2 cellular contexts compared by ENCODE assay signal in genomic region chr4:109174224-109174953, GRCh38.
TF ChIP-seq lines count a peak whose summit lies in the region.

No MANE protein-coding gene starts in this region.

TF ChIP-seq in GM23338, 12 proteins besides CTCF, POLR2A, EP300 and RAD21 (continued from another document):
- TF ChIP-seq, protein P1, sequence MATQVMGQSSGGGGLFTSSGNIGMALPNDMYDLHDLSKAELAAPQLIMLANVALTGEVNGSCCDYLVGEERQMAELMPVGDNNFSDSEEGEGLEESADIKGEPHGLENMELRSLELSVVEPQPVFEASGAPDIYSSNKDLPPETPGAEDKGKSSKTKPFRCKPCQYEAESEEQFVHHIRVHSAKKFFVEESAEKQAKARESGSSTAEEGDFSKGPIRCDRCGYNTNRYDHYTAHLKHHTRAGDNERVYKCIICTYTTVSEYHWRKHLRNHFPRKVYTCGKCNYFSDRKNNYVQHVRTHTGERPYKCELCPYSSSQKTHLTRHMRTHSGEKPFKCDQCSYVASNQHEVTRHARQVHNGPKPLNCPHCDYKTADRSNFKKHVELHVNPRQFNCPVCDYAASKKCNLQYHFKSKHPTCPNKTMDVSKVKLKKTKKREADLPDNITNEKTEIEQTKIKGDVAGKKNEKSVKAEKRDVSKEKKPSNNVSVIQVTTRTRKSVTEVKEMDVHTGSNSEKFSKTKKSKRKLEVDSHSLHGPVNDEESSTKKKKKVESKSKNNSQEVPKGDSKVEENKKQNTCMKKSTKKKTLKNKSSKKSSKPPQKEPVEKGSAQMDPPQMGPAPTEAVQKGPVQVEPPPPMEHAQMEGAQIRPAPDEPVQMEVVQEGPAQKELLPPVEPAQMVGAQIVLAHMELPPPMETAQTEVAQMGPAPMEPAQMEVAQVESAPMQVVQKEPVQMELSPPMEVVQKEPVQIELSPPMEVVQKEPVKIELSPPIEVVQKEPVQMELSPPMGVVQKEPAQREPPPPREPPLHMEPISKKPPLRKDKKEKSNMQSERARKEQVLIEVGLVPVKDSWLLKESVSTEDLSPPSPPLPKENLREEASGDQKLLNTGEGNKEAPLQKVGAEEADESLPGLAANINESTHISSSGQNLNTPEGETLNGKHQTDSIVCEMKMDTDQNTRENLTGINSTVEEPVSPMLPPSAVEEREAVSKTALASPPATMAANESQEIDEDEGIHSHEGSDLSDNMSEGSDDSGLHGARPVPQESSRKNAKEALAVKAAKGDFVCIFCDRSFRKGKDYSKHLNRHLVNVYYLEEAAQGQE (IDR thresholded peaks at IDR 0.05; ENCODE audit: unreplicated experiment): no peak
- TF ChIP-seq ETS1 (IDR thresholded peaks at IDR 0.05) (no peak), EZH2 (IDR thresholded peaks at IDR 0.05; ENCODE audit: low read depth, unreplicated experiment) (no peak), CREB1 (CRISPR knock-in tag; IDR thresholded peaks at IDR 0.05; ENCODE audit: low read depth) (no peak), ZNF331 (CRISPR knock-in tag; IDR thresholded peaks at IDR 0.05; ENCODE audit: low read depth) (no peak)

TF ChIP-seq in WTC11, 78 proteins besides CTCF, POLR2A, EP300 and RAD21 (continued from another document):
- TF ChIP-seq, protein P2, sequence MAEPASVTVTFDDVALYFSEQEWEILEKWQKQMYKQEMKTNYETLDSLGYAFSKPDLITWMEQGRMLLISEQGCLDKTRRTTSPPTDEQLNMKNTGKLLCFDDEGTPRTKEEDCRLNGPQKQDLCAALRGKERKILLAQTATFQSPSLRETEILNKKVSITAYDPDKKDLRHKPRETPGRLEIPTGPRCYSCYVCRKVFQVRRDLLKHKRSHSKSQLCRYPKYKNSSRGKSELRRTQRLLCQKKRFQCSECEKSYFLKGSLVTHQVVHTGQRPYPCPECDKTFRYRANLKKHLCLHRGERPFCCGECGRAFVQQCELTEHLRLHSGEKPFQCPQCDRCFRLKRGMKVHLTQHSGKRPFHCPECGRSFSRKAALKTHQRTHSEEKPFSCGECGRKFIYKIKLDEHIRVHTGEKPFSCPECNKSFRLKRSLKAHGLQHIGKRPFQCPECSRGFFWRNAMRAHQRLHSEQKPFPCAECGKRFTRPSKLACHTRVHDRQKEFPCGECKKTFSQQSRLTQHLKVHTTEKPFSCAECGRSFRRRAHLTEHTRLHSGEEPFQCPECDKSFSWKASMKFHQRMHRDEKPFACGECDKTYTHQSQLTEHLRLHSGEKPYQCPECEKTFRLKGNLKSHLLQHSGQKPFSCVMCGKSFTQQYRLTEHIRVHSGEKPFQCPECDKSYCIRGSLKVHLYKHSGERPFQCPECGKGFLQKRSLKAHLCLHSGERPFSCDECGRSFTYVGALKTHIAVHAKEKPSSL (CRISPR knock-in tag; conservative IDR thresholded peaks at IDR 0.05): no peak
- TF ChIP-seq CBFB (CRISPR knock-in tag; IDR thresholded peaks at IDR 0.05; ENCODE audit: low read depth) (no peak), ELF4 (CRISPR knock-in tag; IDR thresholded peaks at IDR 0.05; ENCODE audit: low read depth) (no peak), ZNF281 (CRISPR knock-in tag; IDR thresholded peaks at IDR 0.05) (no peak), ZNF138 (CRISPR knock-in tag; conservative IDR thresholded peaks at IDR 0.05) (no peak), ZNF423 (CRISPR knock-in tag; IDR thresholded peaks at IDR 0.05) (no peak), FOXK1 (CRISPR knock-in tag; IDR thresholded peaks at IDR 0.05) (no peak), GABPB1 (CRISPR knock-in tag; IDR thresholded peaks at IDR 0.05) (no peak), MXD4 (CRISPR knock-in tag; IDR thresholded peaks at IDR 0.05; ENCODE audit: borderline replicate concordance) (no peak), JUN (CRISPR knock-in tag; IDR thresholded peaks at IDR 0.05) (no peak), ZNF671 (CRISPR knock-in tag; IDR thresholded peaks at IDR 0.05) (no peak)
